In the genomic region with DNA sequence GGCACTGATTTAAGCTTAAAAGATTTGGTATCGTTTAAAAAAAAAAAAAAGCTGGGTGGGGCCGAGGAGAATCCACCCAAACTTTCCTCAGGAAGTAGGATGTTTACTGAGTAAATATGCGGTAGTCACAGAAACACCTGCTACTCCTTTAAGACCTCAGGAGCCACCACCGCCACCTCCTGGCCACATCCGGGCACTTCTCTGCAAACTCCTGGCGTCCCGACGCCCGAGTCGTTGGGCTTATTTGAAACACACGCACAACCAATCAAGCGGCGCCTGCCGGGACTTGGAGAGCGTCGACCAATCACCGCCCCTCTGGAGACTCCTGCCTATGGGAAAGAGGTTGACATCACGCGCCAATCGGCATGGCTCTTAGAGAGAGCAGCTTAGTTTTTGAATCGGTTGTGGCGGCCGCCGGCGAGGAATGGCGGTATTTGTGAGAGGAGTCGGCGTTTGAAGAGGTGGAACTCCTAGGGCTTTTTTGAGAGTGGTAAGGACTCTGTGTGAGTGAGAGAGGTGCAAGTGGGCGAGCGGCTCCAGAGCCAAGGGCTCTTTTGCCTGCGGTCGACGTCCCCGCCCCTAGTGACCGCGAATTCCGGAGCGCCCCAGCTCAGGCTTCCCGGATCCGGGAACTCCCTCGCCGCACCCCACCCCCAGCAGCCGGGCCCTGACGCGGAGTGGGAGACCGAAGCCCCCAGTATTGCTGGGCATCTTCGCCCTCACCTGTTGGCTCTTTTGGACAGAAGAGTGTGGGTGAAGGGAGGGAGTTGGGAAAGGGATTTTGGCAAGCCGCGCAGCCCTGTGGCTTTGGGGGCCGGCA, we compare ENCODE assay signal across 8 cellular contexts. TPM values are rescaled to one million over a fixed set of nuclear protein-coding genes. Genes with fewer than 3 reads are reported as not detected.
DNase-seq lines count a peak whose midpoint lies in the region; ATAC-seq lines count a peak whose summit lies in the region.

A gene with protein sequence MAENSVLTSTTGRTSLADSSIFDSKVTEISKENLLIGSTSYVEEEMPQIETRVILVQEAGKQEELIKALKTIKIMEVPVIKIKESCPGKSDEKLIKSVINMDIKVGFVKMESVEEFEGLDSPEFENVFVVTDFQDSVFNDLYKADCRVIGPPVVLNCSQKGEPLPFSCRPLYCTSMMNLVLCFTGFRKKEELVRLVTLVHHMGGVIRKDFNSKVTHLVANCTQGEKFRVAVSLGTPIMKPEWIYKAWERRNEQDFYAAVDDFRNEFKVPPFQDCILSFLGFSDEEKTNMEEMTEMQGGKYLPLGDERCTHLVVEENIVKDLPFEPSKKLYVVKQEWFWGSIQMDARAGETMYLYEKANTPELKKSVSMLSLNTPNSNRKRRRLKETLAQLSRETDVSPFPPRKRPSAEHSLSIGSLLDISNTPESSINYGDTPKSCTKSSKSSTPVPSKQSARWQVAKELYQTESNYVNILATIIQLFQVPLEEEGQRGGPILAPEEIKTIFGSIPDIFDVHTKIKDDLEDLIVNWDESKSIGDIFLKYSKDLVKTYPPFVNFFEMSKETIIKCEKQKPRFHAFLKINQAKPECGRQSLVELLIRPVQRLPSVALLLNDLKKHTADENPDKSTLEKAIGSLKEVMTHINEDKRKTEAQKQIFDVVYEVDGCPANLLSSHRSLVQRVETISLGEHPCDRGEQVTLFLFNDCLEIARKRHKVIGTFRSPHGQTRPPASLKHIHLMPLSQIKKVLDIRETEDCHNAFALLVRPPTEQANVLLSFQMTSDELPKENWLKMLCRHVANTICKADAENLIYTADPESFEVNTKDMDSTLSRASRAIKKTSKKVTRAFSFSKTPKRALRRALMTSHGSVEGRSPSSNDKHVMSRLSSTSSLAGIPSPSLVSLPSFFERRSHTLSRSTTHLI (plus strand): TSS at position 359 of the 820 bp plus-strand sequence. CDS start 3,805 bp downstream, outside the sequence.

- DNase-seq in DMS153 (lab: John Stamatoyannopoulos, UW), result peak; percentile 100
- DNase-seq in OCI-M1 (lab: John Stamatoyannopoulos, UW), result peak; percentile 98
- DNase-seq in activated T-cell treated with anti-CD3 and anti-CD28 coated beads for 24 hours (ENCODE audit: low read depth), result peak; percentile 95
- peak; percentile 93 for DNase-seq in epidermal melanocyte (ENCODE audit: insufficient read length, low spot score)
- peak; percentile 99 for DNase-seq in middle frontal gyrus (ENCODE audit: extremely low spot score, low spot score)
- peak; percentile 92 to 95 for DNase-seq in stimulated activated CD8-positive, alpha-beta memory T cell treated with anti-CD3 and anti-CD28 coated beads, Interleukin-2, amount 100 ng/mL, for 48 hours (ENCODE audit: low read depth in 2 of 2)

- H3K9me3 Mint-ChIP-seq in IgD-negative memory B cell, result no peaks in the 10 kb centered on the region

- H3K4me3 Mint-ChIP-seq in IgD-negative memory B cell, result peak within 1 kb of the TSS; percentile 89 to 99 (median 96)

- H3K36me3 Mint-ChIP-seq in IgD-negative memory B cell, result peaks cover 2% of the 10 kb centered on the region

- peaks cover 12 to 15% (median 15%) of the 10 kb centered on the region in 3 donors for H3K4me1 Mint-ChIP-seq in IgD-negative memory B cell

- peak within 1 kb of the TSS; percentile 82 to 94 (median 93) for H3K27ac Mint-ChIP-seq in IgD-negative memory B cell

- peaks cover 2% of the 10 kb centered on the region for H3K27me3 Mint-ChIP-seq in IgD-negative memory B cell

- peak; percentile 97 for ATAC-seq in GM21529 (IDR thresholded peaks at IDR 0.05; ENCODE audit: unreplicated experiment)

RNA-seq across cellular contexts. Expression of the gene that starts here (rescaled TPM):
- 4.2 TPM for polyA plus RNA-seq in IgD-negative memory B cell

Comparison
In these comparisons a context has a peak if more than half of its experiments do, and no peak if none do; other contexts are left out.
1. Peak in every context shown above with its lines: DNase-seq and ATAC-seq.